ENCODE assay signal across 1 cellular context in genomic region chr1:28027660-28028059, GRCh38.
TF ChIP-seq lines count a peak whose summit lies in the region.

No MANE protein-coding gene starts in this region.

TF ChIP-seq in GM23338, 12 proteins besides CTCF, POLR2A, EP300 and RAD21 (continued from another document):
- TF ChIP-seq ZNF462 (CRISPR knock-in tag; IDR thresholded peaks at IDR 0.05) (no peak), REST (IDR thresholded peaks at IDR 0.05; ENCODE audit: unreplicated experiment) (no peak), EZH2 (IDR thresholded peaks at IDR 0.05; ENCODE audit: low read depth, unreplicated experiment) (no peak), JUNB (IDR thresholded peaks at IDR 0.05; ENCODE audit: unreplicated experiment) (no peak), ZNF331 (CRISPR knock-in tag; IDR thresholded peaks at IDR 0.05; ENCODE audit: low read depth) (no peak), EZH2phosphoT487 (IDR thresholded peaks at IDR 0.05; ENCODE audit: unreplicated experiment) (no peak), CREB1 (CRISPR knock-in tag; IDR thresholded peaks at IDR 0.05; ENCODE audit: low read depth) (no peak)
